In the genomic region with DNA sequence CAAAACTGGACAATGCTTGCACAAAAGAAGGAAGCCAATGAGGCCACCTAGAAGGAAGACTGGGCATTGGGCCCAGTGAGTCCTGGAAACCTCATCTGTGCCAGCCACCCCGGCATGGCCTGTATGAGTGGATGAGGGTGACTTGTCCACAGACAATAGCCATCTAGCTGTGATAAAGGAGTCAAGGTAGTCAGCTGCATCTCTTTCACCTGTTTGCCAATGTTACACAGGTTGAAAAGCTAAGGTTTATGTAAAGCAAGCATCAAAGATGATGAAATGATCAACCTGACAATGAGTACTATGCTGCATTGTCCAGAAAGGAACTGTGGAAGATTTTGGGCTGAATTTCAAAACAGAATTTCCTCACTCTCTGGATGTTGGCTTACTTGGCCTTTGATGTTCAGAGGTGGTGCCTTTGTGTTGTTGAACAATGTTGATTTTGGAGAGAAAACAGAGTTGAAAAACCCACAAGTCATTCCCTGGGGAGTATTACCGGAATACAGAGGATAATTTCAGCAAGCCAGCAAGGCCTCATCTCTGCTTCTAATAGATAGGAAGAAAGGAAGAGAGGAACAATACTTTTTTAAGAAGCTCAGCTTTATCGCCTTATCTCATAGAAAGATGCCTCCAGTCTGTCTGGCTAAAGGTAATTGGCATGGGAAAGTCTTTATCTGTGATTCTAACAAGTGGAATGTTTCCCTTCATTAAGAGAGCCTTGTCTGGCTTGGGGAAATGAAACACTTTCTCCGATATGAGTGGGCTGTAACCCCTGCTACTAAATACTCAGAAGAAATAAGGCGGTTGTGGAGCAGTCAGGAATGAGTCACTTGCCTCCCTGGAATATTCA, we compare ENCODE assay signal across 1 cellular context.
TF ChIP-seq lines count a peak whose summit lies in the region.

No MANE protein-coding gene starts in this region.

TF ChIP-seq in HepG2, 621 proteins besides CTCF, POLR2A, EP300 and RAD21 (continued from another document and continues in another):
- peak; percentile 50; the same call in 1 of the 2 replicates for TF ChIP-seq ZNF609 (CRISPR knock-in tag; IDR thresholded peaks at IDR 0.05; ENCODE audit: borderline replicate concordance)
- no peak for TF ChIP-seq ZNF83 (CRISPR knock-in tag; IDR thresholded peaks at IDR 0.05; ENCODE audit: borderline replicate concordance)
- TF ChIP-seq, protein P1, sequence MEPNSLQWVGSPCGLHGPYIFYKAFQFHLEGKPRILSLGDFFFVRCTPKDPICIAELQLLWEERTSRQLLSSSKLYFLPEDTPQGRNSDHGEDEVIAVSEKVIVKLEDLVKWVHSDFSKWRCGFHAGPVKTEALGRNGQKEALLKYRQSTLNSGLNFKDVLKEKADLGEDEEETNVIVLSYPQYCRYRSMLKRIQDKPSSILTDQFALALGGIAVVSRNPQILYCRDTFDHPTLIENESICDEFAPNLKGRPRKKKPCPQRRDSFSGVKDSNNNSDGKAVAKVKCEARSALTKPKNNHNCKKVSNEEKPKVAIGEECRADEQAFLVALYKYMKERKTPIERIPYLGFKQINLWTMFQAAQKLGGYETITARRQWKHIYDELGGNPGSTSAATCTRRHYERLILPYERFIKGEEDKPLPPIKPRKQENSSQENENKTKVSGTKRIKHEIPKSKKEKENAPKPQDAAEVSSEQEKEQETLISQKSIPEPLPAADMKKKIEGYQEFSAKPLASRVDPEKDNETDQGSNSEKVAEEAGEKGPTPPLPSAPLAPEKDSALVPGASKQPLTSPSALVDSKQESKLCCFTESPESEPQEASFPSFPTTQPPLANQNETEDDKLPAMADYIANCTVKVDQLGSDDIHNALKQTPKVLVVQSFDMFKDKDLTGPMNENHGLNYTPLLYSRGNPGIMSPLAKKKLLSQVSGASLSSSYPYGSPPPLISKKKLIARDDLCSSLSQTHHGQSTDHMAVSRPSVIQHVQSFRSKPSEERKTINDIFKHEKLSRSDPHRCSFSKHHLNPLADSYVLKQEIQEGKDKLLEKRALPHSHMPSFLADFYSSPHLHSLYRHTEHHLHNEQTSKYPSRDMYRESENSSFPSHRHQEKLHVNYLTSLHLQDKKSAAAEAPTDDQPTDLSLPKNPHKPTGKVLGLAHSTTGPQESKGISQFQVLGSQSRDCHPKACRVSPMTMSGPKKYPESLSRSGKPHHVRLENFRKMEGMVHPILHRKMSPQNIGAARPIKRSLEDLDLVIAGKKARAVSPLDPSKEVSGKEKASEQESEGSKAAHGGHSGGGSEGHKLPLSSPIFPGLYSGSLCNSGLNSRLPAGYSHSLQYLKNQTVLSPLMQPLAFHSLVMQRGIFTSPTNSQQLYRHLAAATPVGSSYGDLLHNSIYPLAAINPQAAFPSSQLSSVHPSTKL (CRISPR knock-in tag; IDR thresholded peaks at IDR 0.05): peak; percentile 92
- peak; percentile 89; the same call in 1 of the 2 replicates for TF ChIP-seq EHMT2 (IDR thresholded peaks at IDR 0.05; ENCODE audit: borderline replicate concordance, low read depth, low read length)
- TF ChIP-seq ZNF605 (CRISPR knock-in tag; IDR thresholded peaks at IDR 0.05): no peak
- TF ChIP-seq, protein P2, sequence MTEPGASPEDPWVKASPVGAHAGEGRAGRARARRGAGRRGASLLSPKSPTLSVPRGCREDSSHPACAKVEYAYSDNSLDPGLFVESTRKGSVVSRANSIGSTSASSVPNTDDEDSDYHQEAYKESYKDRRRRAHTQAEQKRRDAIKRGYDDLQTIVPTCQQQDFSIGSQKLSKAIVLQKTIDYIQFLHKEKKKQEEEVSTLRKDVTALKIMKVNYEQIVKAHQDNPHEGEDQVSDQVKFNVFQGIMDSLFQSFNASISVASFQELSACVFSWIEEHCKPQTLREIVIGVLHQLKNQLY (CRISPR knock-in tag; IDR thresholded peaks at IDR 0.05): no peak
- peak; percentile 58; the same call in 1 of the 2 replicates for TF ChIP-seq FOXJ3 (CRISPR knock-in tag; IDR thresholded peaks at IDR 0.05; ENCODE audit: borderline replicate concordance)
- TF ChIP-seq XRCC5 (optimal IDR thresholded peaks at IDR 0.05; ENCODE audit: low read length): peak; percentile 16
- TF ChIP-seq CEBPB (IDR thresholded peaks at IDR 0.05; ENCODE audit: borderline replicate concordance, low read depth, low read length): peak; percentile 75
- peak; percentile 73 for TF ChIP-seq FOXA3 (CRISPR knock-in tag; IDR thresholded peaks at IDR 0.05)
- TF ChIP-seq, protein P3, sequence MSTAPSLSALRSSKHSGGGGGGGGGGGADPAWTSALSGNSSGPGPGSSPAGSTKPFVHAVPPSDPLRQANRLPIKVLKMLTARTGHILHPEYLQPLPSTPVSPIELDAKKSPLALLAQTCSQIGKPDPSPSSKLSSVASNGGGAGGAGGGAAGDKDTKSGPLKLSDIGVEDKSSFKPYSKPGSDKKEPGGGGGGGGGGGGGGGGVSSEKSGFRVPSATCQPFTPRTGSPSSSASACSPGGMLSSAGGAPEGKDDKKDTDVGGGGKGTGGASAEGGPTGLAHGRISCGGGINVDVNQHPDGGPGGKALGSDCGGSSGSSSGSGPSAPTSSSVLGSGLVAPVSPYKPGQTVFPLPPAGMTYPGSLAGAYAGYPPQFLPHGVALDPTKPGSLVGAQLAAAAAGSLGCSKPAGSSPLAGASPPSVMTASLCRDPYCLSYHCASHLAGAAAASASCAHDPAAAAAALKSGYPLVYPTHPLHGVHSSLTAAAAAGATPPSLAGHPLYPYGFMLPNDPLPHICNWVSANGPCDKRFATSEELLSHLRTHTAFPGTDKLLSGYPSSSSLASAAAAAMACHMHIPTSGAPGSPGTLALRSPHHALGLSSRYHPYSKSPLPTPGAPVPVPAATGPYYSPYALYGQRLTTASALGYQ (CRISPR knock-in tag; IDR thresholded peaks at IDR 0.05): 0 out of 2 replicates have a peak, but pooled peaks have one; percentile 51
- TF ChIP-seq, protein P4, sequence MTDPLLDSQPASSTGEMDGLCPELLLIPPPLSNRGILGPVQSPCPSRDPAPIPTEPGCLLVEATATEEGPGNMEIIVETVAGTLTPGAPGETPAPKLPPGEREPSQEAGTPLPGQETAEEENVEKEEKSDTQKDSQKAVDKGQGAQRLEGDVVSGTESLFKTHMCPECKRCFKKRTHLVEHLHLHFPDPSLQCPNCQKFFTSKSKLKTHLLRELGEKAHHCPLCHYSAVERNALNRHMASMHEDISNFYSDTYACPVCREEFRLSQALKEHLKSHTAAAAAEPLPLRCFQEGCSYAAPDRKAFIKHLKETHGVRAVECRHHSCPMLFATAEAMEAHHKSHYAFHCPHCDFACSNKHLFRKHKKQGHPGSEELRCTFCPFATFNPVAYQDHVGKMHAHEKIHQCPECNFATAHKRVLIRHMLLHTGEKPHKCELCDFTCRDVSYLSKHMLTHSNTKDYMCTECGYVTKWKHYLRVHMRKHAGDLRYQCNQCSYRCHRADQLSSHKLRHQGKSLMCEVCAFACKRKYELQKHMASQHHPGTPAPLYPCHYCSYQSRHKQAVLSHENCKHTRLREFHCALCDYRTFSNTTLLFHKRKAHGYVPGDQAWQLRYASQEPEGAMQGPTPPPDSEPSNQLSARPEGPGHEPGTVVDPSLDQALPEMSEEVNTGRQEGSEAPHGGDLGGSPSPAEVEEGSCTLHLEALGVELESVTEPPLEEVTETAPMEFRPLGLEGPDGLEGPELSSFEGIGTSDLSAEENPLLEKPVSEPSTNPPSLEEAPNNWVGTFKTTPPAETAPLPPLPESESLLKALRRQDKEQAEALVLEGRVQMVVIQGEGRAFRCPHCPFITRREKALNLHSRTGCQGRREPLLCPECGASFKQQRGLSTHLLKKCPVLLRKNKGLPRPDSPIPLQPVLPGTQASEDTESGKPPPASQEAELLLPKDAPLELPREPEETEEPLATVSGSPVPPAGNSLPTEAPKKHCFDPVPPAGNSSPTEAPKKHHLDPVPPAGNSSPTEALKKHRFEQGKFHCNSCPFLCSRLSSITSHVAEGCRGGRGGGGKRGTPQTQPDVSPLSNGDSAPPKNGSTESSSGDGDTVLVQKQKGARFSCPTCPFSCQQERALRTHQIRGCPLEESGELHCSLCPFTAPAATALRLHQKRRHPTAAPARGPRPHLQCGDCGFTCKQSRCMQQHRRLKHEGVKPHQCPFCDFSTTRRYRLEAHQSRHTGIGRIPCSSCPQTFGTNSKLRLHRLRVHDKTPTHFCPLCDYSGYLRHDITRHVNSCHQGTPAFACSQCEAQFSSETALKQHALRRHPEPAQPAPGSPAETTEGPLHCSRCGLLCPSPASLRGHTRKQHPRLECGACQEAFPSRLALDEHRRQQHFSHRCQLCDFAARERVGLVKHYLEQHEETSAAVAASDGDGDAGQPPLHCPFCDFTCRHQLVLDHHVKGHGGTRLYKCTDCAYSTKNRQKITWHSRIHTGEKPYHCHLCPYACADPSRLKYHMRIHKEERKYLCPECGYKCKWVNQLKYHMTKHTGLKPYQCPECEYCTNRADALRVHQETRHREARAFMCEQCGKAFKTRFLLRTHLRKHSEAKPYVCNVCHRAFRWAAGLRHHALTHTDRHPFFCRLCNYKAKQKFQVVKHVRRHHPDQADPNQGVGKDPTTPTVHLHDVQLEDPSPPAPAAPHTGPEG (CRISPR knock-in tag; IDR thresholded peaks at IDR 0.05): no peak
- no peak for TF ChIP-seq SMARCE1 (IDR thresholded peaks at IDR 0.05; ENCODE audit: borderline replicate concordance)
- TF ChIP-seq ZBTB44 (CRISPR knock-in tag; IDR thresholded peaks at IDR 0.05): 0 out of 2 replicates have a peak, but pooled peaks have one; percentile 39
- TF ChIP-seq ZNF10 (CRISPR knock-in tag; IDR thresholded peaks at IDR 0.05; ENCODE audit: borderline replicate concordance, low read depth): no peak
- TF ChIP-seq ZBTB26 (CRISPR knock-in tag; IDR thresholded peaks at IDR 0.05; ENCODE audit: borderline replicate concordance): 0 out of 2 replicates have a peak, but pooled peaks have one; percentile 7
- TF ChIP-seq ZNF567 (CRISPR knock-in tag; IDR thresholded peaks at IDR 0.05; ENCODE audit: borderline replicate concordance): peak; percentile 30; the same call in 1 of the 2 replicates
- TF ChIP-seq, protein P5, sequence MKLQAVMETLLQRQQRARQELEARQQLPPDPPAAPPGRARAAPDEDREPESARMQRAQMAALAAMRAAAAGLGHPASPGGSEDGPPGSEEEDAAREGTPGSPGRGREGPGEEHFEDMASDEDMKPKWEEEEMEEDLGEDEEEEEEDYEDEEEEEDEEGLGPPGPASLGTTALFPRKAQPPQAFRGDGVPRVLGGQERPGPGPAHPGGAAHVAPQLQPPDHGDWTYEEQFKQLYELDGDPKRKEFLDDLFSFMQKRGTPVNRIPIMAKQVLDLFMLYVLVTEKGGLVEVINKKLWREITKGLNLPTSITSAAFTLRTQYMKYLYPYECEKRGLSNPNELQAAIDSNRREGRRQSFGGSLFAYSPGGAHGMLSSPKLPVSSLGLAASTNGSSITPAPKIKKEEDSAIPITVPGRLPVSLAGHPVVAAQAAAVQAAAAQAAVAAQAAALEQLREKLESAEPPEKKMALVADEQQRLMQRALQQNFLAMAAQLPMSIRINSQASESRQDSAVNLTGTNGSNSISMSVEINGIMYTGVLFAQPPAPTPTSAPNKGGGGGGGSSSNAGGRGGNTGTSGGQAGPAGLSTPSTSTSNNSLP (IDR thresholded peaks at IDR 0.05; ENCODE audit: low read depth, low read length): peak; percentile 54; the same call in 1 of the 2 replicates
- TF ChIP-seq TEAD3 (CRISPR knock-in tag; optimal IDR thresholded peaks at IDR 0.05; ENCODE audit: borderline replicate concordance): peak; percentile 44
- TF ChIP-seq ZNF556 (CRISPR knock-in tag; IDR thresholded peaks at IDR 0.05; ENCODE audit: borderline replicate concordance): 0 out of 2 replicates have a peak, but pooled peaks have one; percentile 21
- TF ChIP-seq MLLT10 (CRISPR knock-in tag; IDR thresholded peaks at IDR 0.05): no peak
- no peak for TF ChIP-seq SOX6 (IDR thresholded peaks at IDR 0.05)
- TF ChIP-seq SOX6 (CRISPR knock-in tag; IDR thresholded peaks at IDR 0.05): peak; percentile 99
- no peak for TF ChIP-seq ZNF138 (CRISPR knock-in tag; IDR thresholded peaks at IDR 0.05; ENCODE audit: low read depth)
- no peak for TF ChIP-seq ZBTB1 (CRISPR knock-in tag; IDR thresholded peaks at IDR 0.05; ENCODE audit: borderline replicate concordance)
- no peak for TF ChIP-seq SCMH1 (CRISPR knock-in tag; IDR thresholded peaks at IDR 0.05; ENCODE audit: borderline replicate concordance)
